In genomic region chr11:86511086-86511551, GRCh38 we compare ENCODE assay signal across 1 cellular context.
TF ChIP-seq lines count a peak whose summit lies in the region.

No MANE protein-coding gene starts in this region.

TF ChIP-seq in K562, 482 proteins besides CTCF, POLR2A, EP300 and RAD21 (continued from another document and continues in another):
- TF ChIP-seq ZNF589 (CRISPR knock-in tag; IDR thresholded peaks at IDR 0.05; ENCODE audit: low read depth) = peak; percentile 82; the same call in 1 of the 2 replicates
- TF ChIP-seq NKRF (IDR thresholded peaks at IDR 0.05; ENCODE audit: borderline replicate concordance) = no peak
- peak; percentile 22 to 46; a peak in 1 of 4 replicates for TF ChIP-seq TRIM24 (IDR thresholded peaks at IDR 0.05)
- no peak for TF ChIP-seq HMGXB4 (CRISPR knock-in tag; IDR thresholded peaks at IDR 0.05)
- no peak for TF ChIP-seq SMAD2 (IDR thresholded peaks at IDR 0.05; ENCODE audit: low read depth, low read length)
- TF ChIP-seq, protein P1, sequence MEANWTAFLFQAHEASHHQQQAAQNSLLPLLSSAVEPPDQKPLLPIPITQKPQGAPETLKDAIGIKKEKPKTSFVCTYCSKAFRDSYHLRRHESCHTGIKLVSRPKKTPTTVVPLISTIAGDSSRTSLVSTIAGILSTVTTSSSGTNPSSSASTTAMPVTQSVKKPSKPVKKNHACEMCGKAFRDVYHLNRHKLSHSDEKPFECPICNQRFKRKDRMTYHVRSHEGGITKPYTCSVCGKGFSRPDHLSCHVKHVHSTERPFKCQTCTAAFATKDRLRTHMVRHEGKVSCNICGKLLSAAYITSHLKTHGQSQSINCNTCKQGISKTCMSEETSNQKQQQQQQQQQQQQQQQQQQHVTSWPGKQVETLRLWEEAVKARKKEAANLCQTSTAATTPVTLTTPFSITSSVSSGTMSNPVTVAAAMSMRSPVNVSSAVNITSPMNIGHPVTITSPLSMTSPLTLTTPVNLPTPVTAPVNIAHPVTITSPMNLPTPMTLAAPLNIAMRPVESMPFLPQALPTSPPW (CRISPR knock-in tag; IDR thresholded peaks at IDR 0.05) = no peak
- TF ChIP-seq TCF7L2 (IDR thresholded peaks at IDR 0.05; ENCODE audit: low read depth, low read length) = no peak
- TF ChIP-seq BRCA1 (IDR thresholded peaks at IDR 0.05) = no peak
- TF ChIP-seq BRCA1 (CRISPR knock-in tag; IDR thresholded peaks at IDR 0.05) = no peak
- peak; percentile 75 for TF ChIP-seq CEBPG (CRISPR knock-in tag; IDR thresholded peaks at IDR 0.05)
- TF ChIP-seq CEBPG (tag; conservative IDR thresholded peaks at IDR 0.05 in 1 of 2, IDR thresholded peaks at IDR 0.05 in 1 of 2) = peak; percentile 15 to 89; a peak in 3 of 4 replicates
- TF ChIP-seq MIER1 (IDR thresholded peaks at IDR 0.05; ENCODE audit: low read depth) = no peak
- no peak for TF ChIP-seq ARID3B (CRISPR knock-in tag; IDR thresholded peaks at IDR 0.05; ENCODE audit: borderline replicate concordance)
- TF ChIP-seq TSHZ1 (CRISPR knock-in tag; IDR thresholded peaks at IDR 0.05) = no peak
- no peak for TF ChIP-seq FOXK1 (CRISPR knock-in tag; IDR thresholded peaks at IDR 0.05; ENCODE audit: borderline replicate concordance)
- no peak for TF ChIP-seq SP1 (CRISPR knock-in tag; IDR thresholded peaks at IDR 0.05)
- no peak for TF ChIP-seq ZSCAN29 (IDR thresholded peaks at IDR 0.05)
- no peak for TF ChIP-seq SMC3 (conservative IDR thresholded peaks at IDR 0.05; ENCODE audit: insufficient read depth, low read depth, low read length)
- no peak for TF ChIP-seq ADNP (tag; IDR thresholded peaks at IDR 0.05)
- no peak for TF ChIP-seq NR2C2 (CRISPR knock-in tag; IDR thresholded peaks at IDR 0.05)
- peak; percentile 48 for TF ChIP-seq NR2C2 (tag; IDR thresholded peaks at IDR 0.05)
- peak; percentile 95 for TF ChIP-seq MEF2A (IDR thresholded peaks at IDR 0.05; ENCODE audit: control insufficient read depth, low read depth, low read length)
- TF ChIP-seq MNT (conservative IDR thresholded peaks at IDR 0.05) = no peak
- no peak for TF ChIP-seq POLR2G (IDR thresholded peaks at IDR 0.05; ENCODE audit: low read depth, low read length)
- TF ChIP-seq, protein P2, sequence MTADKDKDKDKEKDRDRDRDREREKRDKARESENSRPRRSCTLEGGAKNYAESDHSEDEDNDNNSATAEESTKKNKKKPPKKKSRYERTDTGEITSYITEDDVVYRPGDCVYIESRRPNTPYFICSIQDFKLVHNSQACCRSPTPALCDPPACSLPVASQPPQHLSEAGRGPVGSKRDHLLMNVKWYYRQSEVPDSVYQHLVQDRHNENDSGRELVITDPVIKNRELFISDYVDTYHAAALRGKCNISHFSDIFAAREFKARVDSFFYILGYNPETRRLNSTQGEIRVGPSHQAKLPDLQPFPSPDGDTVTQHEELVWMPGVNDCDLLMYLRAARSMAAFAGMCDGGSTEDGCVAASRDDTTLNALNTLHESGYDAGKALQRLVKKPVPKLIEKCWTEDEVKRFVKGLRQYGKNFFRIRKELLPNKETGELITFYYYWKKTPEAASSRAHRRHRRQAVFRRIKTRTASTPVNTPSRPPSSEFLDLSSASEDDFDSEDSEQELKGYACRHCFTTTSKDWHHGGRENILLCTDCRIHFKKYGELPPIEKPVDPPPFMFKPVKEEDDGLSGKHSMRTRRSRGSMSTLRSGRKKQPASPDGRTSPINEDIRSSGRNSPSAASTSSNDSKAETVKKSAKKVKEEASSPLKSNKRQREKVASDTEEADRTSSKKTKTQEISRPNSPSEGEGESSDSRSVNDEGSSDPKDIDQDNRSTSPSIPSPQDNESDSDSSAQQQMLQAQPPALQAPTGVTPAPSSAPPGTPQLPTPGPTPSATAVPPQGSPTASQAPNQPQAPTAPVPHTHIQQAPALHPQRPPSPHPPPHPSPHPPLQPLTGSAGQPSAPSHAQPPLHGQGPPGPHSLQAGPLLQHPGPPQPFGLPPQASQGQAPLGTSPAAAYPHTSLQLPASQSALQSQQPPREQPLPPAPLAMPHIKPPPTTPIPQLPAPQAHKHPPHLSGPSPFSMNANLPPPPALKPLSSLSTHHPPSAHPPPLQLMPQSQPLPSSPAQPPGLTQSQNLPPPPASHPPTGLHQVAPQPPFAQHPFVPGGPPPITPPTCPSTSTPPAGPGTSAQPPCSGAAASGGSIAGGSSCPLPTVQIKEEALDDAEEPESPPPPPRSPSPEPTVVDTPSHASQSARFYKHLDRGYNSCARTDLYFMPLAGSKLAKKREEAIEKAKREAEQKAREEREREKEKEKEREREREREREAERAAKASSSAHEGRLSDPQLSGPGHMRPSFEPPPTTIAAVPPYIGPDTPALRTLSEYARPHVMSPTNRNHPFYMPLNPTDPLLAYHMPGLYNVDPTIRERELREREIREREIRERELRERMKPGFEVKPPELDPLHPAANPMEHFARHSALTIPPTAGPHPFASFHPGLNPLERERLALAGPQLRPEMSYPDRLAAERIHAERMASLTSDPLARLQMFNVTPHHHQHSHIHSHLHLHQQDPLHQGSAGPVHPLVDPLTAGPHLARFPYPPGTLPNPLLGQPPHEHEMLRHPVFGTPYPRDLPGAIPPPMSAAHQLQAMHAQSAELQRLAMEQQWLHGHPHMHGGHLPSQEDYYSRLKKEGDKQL (CRISPR knock-in tag; IDR thresholded peaks at IDR 0.05; ENCODE audit: borderline replicate concordance) = no peak
- no peak for TF ChIP-seq STAG1 (CRISPR knock-in tag; IDR thresholded peaks at IDR 0.05; ENCODE audit: borderline replicate concordance)
- no peak for TF ChIP-seq KDM4B (IDR thresholded peaks at IDR 0.05; ENCODE audit: borderline replicate concordance in 2 of 2, low read depth in 1 of 2)
- TF ChIP-seq HMG20A (CRISPR knock-in tag; conservative IDR thresholded peaks at IDR 0.05) = no peak
- no peak for TF ChIP-seq SRSF9 (IDR thresholded peaks at IDR 0.05; ENCODE audit: borderline replicate concordance, low read depth, low read length)
- TF ChIP-seq ZNF507 (tag; conservative IDR thresholded peaks at IDR 0.05) = no peak
- TF ChIP-seq, protein P3, sequence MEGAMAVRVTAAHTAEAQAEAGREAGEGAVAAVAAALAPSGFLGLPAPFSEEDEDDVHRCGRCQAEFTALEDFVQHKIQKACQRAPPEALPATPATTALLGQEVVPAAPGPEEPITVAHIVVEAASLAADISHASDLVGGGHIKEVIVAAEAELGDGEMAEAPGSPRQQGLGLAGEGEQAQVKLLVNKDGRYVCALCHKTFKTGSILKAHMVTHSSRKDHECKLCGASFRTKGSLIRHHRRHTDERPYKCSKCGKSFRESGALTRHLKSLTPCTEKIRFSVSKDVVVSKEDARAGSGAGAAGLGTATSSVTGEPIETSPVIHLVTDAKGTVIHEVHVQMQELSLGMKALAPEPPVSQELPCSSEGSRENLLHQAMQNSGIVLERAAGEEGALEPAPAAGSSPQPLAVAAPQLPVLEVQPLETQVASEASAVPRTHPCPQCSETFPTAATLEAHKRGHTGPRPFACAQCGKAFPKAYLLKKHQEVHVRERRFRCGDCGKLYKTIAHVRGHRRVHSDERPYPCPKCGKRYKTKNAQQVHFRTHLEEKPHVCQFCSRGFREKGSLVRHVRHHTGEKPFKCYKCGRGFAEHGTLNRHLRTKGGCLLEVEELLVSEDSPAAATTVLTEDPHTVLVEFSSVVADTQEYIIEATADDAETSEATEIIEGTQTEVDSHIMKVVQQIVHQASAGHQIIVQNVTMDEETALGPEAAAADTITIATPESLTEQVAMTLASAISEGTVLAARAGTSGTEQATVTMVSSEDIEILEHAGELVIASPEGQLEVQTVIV (CRISPR knock-in tag; IDR thresholded peaks at IDR 0.05; ENCODE audit: borderline replicate concordance) = no peak
- TF ChIP-seq NFIX (CRISPR knock-in tag; IDR thresholded peaks at IDR 0.05; ENCODE audit: low read depth) = no peak
- no peak for TF ChIP-seq KAT2B (IDR thresholded peaks at IDR 0.05; ENCODE audit: low read depth, low read length)
- TF ChIP-seq KLF6 (CRISPR knock-in tag; IDR thresholded peaks at IDR 0.05; ENCODE audit: borderline replicate concordance) = no peak
- TF ChIP-seq, protein P4, sequence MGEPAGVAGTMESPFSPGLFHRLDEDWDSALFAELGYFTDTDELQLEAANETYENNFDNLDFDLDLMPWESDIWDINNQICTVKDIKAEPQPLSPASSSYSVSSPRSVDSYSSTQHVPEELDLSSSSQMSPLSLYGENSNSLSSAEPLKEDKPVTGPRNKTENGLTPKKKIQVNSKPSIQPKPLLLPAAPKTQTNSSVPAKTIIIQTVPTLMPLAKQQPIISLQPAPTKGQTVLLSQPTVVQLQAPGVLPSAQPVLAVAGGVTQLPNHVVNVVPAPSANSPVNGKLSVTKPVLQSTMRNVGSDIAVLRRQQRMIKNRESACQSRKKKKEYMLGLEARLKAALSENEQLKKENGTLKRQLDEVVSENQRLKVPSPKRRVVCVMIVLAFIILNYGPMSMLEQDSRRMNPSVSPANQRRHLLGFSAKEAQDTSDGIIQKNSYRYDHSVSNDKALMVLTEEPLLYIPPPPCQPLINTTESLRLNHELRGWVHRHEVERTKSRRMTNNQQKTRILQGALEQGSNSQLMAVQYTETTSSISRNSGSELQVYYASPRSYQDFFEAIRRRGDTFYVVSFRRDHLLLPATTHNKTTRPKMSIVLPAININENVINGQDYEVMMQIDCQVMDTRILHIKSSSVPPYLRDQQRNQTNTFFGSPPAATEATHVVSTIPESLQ (CRISPR knock-in tag; IDR thresholded peaks at IDR 0.05) = no peak
- no peak for TF ChIP-seq SNIP1 (IDR thresholded peaks at IDR 0.05; ENCODE audit: low read depth)
- peak; percentile 34; the same call in 1 of the 2 replicates for TF ChIP-seq NCOR1 (IDR thresholded peaks at IDR 0.05)
- no peak for TF ChIP-seq PHF20 (IDR thresholded peaks at IDR 0.05; ENCODE audit: partially characterized antibody)
- TF ChIP-seq NFRKB (IDR thresholded peaks at IDR 0.05; ENCODE audit: low read depth) = no peak
